In the genomic region with DNA sequence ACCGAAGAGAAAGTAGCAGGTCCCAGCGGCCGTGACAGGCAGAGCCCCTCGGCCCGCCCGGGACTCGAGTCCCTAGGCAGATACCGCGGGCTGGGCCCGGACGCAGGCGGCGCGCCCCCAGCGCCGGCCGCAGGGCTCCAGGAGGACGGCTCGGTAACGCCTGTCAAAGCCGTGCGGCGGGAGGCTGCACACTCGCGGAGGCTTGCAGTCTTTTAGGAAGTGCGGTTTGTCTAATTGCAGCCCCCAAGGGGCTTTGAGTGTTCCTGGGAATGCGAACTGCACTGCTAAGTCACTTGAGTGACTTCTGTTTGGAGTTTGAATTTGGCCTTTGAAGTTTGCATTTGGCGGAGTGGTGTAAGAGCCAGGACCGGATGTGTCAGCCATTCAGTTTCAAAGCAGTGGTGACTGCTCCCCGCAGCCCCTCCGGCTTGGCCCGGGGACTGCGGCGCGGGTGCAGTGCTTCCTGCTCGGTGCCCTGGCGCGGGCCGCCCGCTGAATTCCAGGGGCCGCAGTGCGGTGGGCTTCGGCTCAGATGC, we compare ENCODE assay signal across 2 cellular contexts.
TF ChIP-seq lines count a peak whose summit lies in the region.

No MANE protein-coding gene starts in this region.

TF ChIP-seq in A549, 52 proteins besides CTCF, POLR2A, EP300 and RAD21:
- no peak for TF ChIP-seq FOSB (CRISPR knock-in tag; IDR thresholded peaks at IDR 0.05)

TF ChIP-seq in H1, 55 proteins besides CTCF, POLR2A, EP300 and RAD21:
- TF ChIP-seq NANOG (IDR thresholded peaks at IDR 0.05; ENCODE audit: insufficient read depth, low read depth, low read length, poor library complexity, severe bottlenecking) (no peak), SIN3A (conservative IDR thresholded peaks at IDR 0.05 in 1 of 2, IDR thresholded peaks at IDR 0.05 in 1 of 2; ENCODE audit: low read depth in 1 of 2, low read length in 2 of 2) (peak; percentile 69 to 87; a peak in 3 of 4 replicates), CHD1 (IDR thresholded peaks at IDR 0.05; ENCODE audit: low read depth, low read length) (no peak; the same call in 1 of the 2 replicates), RBBP5 (IDR thresholded peaks at IDR 0.05; ENCODE audit: borderline replicate concordance, low read depth, low read length) (no peak; the same call in 1 of the 2 replicates), YY1 (IDR thresholded peaks at IDR 0.05; ENCODE audit: low read depth, low read length) (peak; percentile 37; the same call in 1 of the 2 replicates), SRF (IDR thresholded peaks at IDR 0.05; ENCODE audit: low read depth, low read length) (no peak), CTBP2 (IDR thresholded peaks at IDR 0.05; ENCODE audit: borderline replicate concordance, insufficient read depth, insufficient read length, low read length) (peak; percentile 65), TAF1 (IDR thresholded peaks at IDR 0.05; ENCODE audit: low read depth, low read length) (peak; percentile 16; the same call in 1 of the 2 replicates), CEBPB (IDR thresholded peaks at IDR 0.05; ENCODE audit: low read depth, low read length) (no peak), ASH2L (IDR thresholded peaks at IDR 0.05; ENCODE audit: low read length) (peak; percentile 72), TEAD4 (IDR thresholded peaks at IDR 0.05; ENCODE audit: low read depth, low read length) (peak; percentile 35; the same call in 1 of the 2 replicates), RNF2 (IDR thresholded peaks at IDR 0.05; ENCODE audit: borderline replicate concordance, low read depth, low read length, missing control alignments, poor library complexity, severe bottlenecking) (peak; percentile 62), KDM4A (IDR thresholded peaks at IDR 0.05; ENCODE audit: low read depth, low read length, severe bottlenecking) (peak; percentile 17), SUZ12 (IDR thresholded peaks at IDR 0.05; ENCODE audit: low read length) (peak; percentile 24; the same call in 1 of the 2 replicates), TBP (IDR thresholded peaks at IDR 0.05; ENCODE audit: low read depth, low read length) (peak; percentile 10; the same call in 1 of the 2 replicates)
TF ChIP-seq in H1: peak in this region for 10.
